Comparison of ENCODE assay signal across 16 cellular contexts in genomic region chr10:11831520-11831951, GRCh38. TPM values are rescaled to one million over a fixed set of nuclear protein-coding genes. Genes with fewer than 3 reads are reported as not detected.
DNase-seq lines count a peak whose midpoint lies in the region; FAIRE-seq and TF ChIP-seq lines count a peak whose summit lies in the region.
"Had no signal": no experiment of that assay in that cellular context is flagged by ENCODE, and none has a peak within 500 bp of the region (broad histone marks: within the 10 kb centered on the region; RNA-seq: fewer than 3 reads in every experiment).

No MANE protein-coding gene starts in this region.

- DNase-seq in HuH-7.5 (ENCODE audit: low spot score) (peak; percentile 34), adipocyte (ENCODE audit: low read depth) (peak; percentile 46), keratinocyte (ENCODE audit: low read depth, low spot score) (no peak), progenitor cell of endocrine pancreas (ENCODE audit: low spot score, unreplicated experiment) (no peak), NCI-H2227 (lab: John Stamatoyannopoulos, UW; ENCODE audit: unreplicated experiment) (no peak), cerebellar nuclear complex (lab: John Stamatoyannopoulos, UW) (no peak), LoVo (ENCODE audit: low spot score) (no peak), NCI-H526 treated with DMSO at 0.1 percent for 48 hours (lab: John Stamatoyannopoulos, UW) (no peak)
- DNase-seq: activated effector memory CD4-positive, alpha-beta T cell treated with Interleukin-2 at 50 U/mL for 16 hours; aorta; gastrocnemius medialis; MM.1S; naive thymus-derived CD4-positive, alpha-beta T cell; NCI-H2171; retina had no signal

- peaks cover 3% of the 10 kb centered on the region for H3K36me3 Mint-ChIP-seq in progenitor cell of endocrine pancreas (ENCODE audit: insufficient read depth)

- H3K4me3 ChIP-seq in adipocyte (ENCODE audit: low read length) = no peak overlapping the region
- H3K4me3 ChIP-seq in keratinocyte (ENCODE audit: control insufficient read depth in 2 of 3, extremely low read depth in 1 of 3, insufficient read depth in 2 of 3, low read depth in 1 of 3, low read length in 3 of 3) = peak overlapping the region in 2 of 3 experiments; percentile 6
- H3K4me3 ChIP-seq: BLaER1, gastrocnemius medialis had no signal

- H3K79me2 ChIP-seq in keratinocyte (ENCODE audit: control insufficient read depth, insufficient read depth, low read length) = peaks cover 86% of the 10 kb centered on the region

- H3K4me1 ChIP-seq in adipocyte (ENCODE audit: control insufficient read depth, insufficient read depth, low read length) (peaks cover 17% of the 10 kb centered on the region), keratinocyte (ENCODE audit: control insufficient read depth, extremely low read depth, insufficient read depth, low read length) (peaks cover 17% of the 10 kb centered on the region)
- H3K4me1 ChIP-seq: gastrocnemius medialis had no signal

- H3K4me3 Mint-ChIP-seq in progenitor cell of endocrine pancreas (ENCODE audit: low read depth) = peak overlapping the region; percentile 64
- H3K4me3 Mint-ChIP-seq: naive thymus-derived CD4-positive, alpha-beta T cell had no signal

- TF ChIP-seq CTCF in keratinocyte (optimal IDR thresholded peaks at IDR 0.05 in 1 of 3, IDR thresholded peaks at IDR 0.05 in 1 of 3, conservative IDR thresholded peaks at IDR 0.05 in 1 of 3; ENCODE audit: extremely low read depth in 1 of 3, insufficient read depth in 2 of 3, low read length in 3 of 3) = no peak
- TF ChIP-seq CTCF in progenitor cell of endocrine pancreas (IDR thresholded peaks at IDR 0.05; ENCODE audit: unreplicated experiment) = no peak

- H3K36me3 ChIP-seq in adipocyte (ENCODE audit: control insufficient read depth, insufficient read depth, low read length, severe bottlenecking) = no peaks in the 10 kb centered on the region
- no peaks in the 10 kb centered on the region for H3K36me3 ChIP-seq in keratinocyte (ENCODE audit: control insufficient read depth in 2 of 2, extremely low read depth in 1 of 2, insufficient read depth in 2 of 2, low read length in 2 of 2)
- H3K36me3 ChIP-seq: BLaER1, gastrocnemius medialis had no signal

- H3K27ac Mint-ChIP-seq in progenitor cell of endocrine pancreas = peak overlapping the region; percentile 100
- H3K27ac Mint-ChIP-seq: naive thymus-derived CD4-positive, alpha-beta T cell had no signal

- no peak overlapping the region for H2AFZ ChIP-seq in keratinocyte (ENCODE audit: control insufficient read depth, low read length)

- no peaks in the 10 kb centered on the region for H3K9me1 ChIP-seq in keratinocyte (ENCODE audit: control insufficient read depth, extremely low read depth, insufficient read depth, low read length)

- no peaks in the 10 kb centered on the region for H3K27me3 ChIP-seq in adipocyte (replicated peaks; ENCODE audit: control insufficient read depth, insufficient read depth, low read length)
- no peaks in the 10 kb centered on the region for H3K27me3 ChIP-seq in keratinocyte (ENCODE audit: control insufficient read depth, extremely low read depth, insufficient read depth, low read length)
- H3K27me3 ChIP-seq: BLaER1, gastrocnemius medialis had no signal

- FAIRE-seq in keratinocyte (lab: Jason Lieb, UNC) = no peak

- H3K9me3 ChIP-seq in adipocyte (ENCODE audit: control insufficient read depth, low read length) (no peaks in the 10 kb centered on the region), keratinocyte (ENCODE audit: control insufficient read depth, low read depth, low read length) (no peaks in the 10 kb centered on the region)
- H3K9me3 ChIP-seq: BLaER1, gastrocnemius medialis had no signal

- no peaks in the 10 kb centered on the region for H3K27me3 Mint-ChIP-seq in progenitor cell of endocrine pancreas

- H3K4me2 ChIP-seq in keratinocyte (ENCODE audit: control insufficient read depth, extremely low read depth, insufficient read depth, low read depth, low read length) = peak overlapping the region; percentile 71
- H3K4me2 ChIP-seq: BLaER1 had no signal

- peak overlapping the region; percentile 47 for H3K27ac ChIP-seq in keratinocyte (ENCODE audit: control insufficient read depth, insufficient read depth, low read length)
- H3K27ac ChIP-seq: BLaER1, gastrocnemius medialis had no signal

- dilution Hi-C loops in keratinocyte (cut with MboI; ENCODE audit: extremely low pct_ligation_motif_present, low sequenced_read_pairs) = no loop called here

- H3K9me3 Mint-ChIP-seq in progenitor cell of endocrine pancreas (ENCODE audit: low read depth) = no peaks in the 10 kb centered on the region
- H3K9me3 Mint-ChIP-seq: naive thymus-derived CD4-positive, alpha-beta T cell had no signal

- H3K4me1 Mint-ChIP-seq in progenitor cell of endocrine pancreas (ENCODE audit: low read depth) = peaks cover 46% of the 10 kb centered on the region

- no peaks in the 10 kb centered on the region for H4K20me1 ChIP-seq in keratinocyte (ENCODE audit: control insufficient read depth, extremely low read depth, insufficient read depth, low read length)
- H4K20me1 ChIP-seq: BLaER1 had no signal

- peak overlapping the region; percentile 58 for H3K9ac ChIP-seq in adipocyte (ENCODE audit: low read length)
- H3K9ac ChIP-seq in keratinocyte (ENCODE audit: control insufficient read depth, extremely low read depth, insufficient read depth, low read length) = peak overlapping the region; percentile 33
- H3K9ac ChIP-seq: BLaER1 had no signal

RNA-seq across cellular contexts. Expression of gene PROSER2, which starts 8.4 kb away (rescaled TPM):
- 7.3 to 13.0 TPM (median 10.2 TPM) in 3 replicates for polyA plus RNA-seq in keratinocyte
- 14.9 TPM for polyA plus RNA-seq in keratinocyte (2011; ENCODE audit: low read depth)
- 6.2 and 10.5 TPM in 2 replicates for polyA plus RNA-seq in keratinocyte (2011; cell fraction: cytosol; rRNA removed)
- polyA plus RNA-seq in keratinocyte (2011; cell fraction: nucleus; rRNA removed) = 11.8 and 14.4 TPM in 2 replicates
- 12.9 and 25.7 TPM in 2 replicates for polyA plus RNA-seq in keratinocyte (2012; ENCODE audit: low replicate concordance)
- polyA minus RNA-seq in keratinocyte = 4.8 to 20.4 TPM (median 6.0 TPM) in 3 replicates
- 16.3 TPM for polyA minus RNA-seq in keratinocyte (2011; cell fraction: cytosol; rRNA and poly(A)+ RNA removed)
- polyA minus RNA-seq in keratinocyte (2011; cell fraction: nucleus; rRNA and poly(A)+ RNA removed) = 7.8 and 14.4 TPM in 2 replicates
- 18.8 and 19.0 TPM in 2 replicates for total RNA-seq in progenitor cell of endocrine pancreas

Comparison
In these comparisons a context has a peak if more than half of its experiments do, and no peak if none do; other contexts are left out.
1. DNase-seq: peak in HuH-7.5 (single experiment) and adipocyte (single experiment); none in keratinocyte (single experiment), progenitor cell of endocrine pancreas (single experiment), NCI-H2227 (single experiment), cerebellar nuclear complex (0 of 2), LoVo (single experiment) and NCI-H526 treated with DMSO at 0.1 percent for 48 hours (single experiment).